Comparison of ENCODE assay signal across 8 cellular contexts in the genomic region with DNA sequence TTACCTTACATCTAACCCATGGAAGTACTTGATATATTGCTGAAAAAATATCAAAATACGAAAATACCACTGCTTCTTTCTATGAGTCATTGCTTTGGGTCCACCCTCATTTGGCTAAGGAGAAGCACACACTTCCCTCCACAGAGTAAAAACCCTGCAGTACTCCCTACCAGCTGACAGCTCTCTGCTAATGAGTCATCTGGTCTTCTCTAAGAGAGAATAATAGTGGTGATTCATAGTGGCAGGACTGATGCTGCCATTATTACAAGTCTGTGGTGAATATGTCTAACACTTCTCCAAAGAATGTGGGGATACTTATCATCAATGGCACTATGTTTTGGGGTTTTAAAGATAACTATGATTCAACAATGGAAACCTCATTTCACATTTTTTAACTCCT.
DNase-seq lines count a peak whose midpoint lies in the region; ATAC-seq, FAIRE-seq and TF ChIP-seq lines count a peak whose summit lies in the region.

No MANE protein-coding gene starts in this region.

- in situ Hi-C loops in HAP-1 (cut with MboI; ENCODE audit: low sequenced_read_pairs) = no loop called here

- H3K9me3 ChIP-seq in HAP-1 = no peaks in the 10 kb centered on the region

- no peaks in the 10 kb centered on the region for H3K27me3 ChIP-seq in HAP-1 (ENCODE audit: low read depth)

- DNase-seq in EL (peak; percentile 50), HT-29 (ENCODE audit: low spot score) (peak; percentile 14), choroid plexus epithelial cell (ENCODE audit: low read depth) (peak; percentile 91), urothelium cell line (ENCODE audit: low spot score) (peak; percentile 76), ureter (ENCODE audit: low spot score) (no peak), HAP-1 (ENCODE audit: low spot score in 2 of 2) (no peak), Right ventricle myocardium superior (no peak)

- TF ChIP-seq CTCF in choroid plexus epithelial cell (conservative IDR thresholded peaks at IDR 0.05; ENCODE audit: low read depth, low read length) = no peak

- ATAC-seq in GM21529 (IDR thresholded peaks at IDR 0.05; ENCODE audit: unreplicated experiment) = peak; percentile 89
- no peak for ATAC-seq in Right ventricle myocardium superior (ENCODE audit: poor library complexity)

- H3K36me3 ChIP-seq in HAP-1 (replicated peaks) = no peaks in the 10 kb centered on the region; the same call in 1 of the 2 replicates

- intact Hi-C loops in Right ventricle myocardium superior (cut with DNase I) = no loop called here

- FAIRE-seq in urothelium cell line (lab: Jason Lieb, UNC) = no peak

- no peaks in the 10 kb centered on the region for H3K4me1 ChIP-seq in HAP-1

- H3K4me3 ChIP-seq in choroid plexus epithelial cell (ENCODE audit: low read depth, low read length) (no peak overlapping the region), HAP-1 (no peak overlapping the region)

Comparison
In these comparisons a context has a peak if more than half of its experiments do, and no peak if none do; other contexts are left out.
1. DNase-seq: peak in EL (single experiment), HT-29 (single experiment), choroid plexus epithelial cell (single experiment) and urothelium cell line (single experiment); none in ureter (single experiment), HAP-1 (0 of 2) and Right ventricle myocardium superior (single experiment).